ENCODE assay signal across 1 cellular context in genomic region chr11:73876424-73877300, GRCh38.
TF ChIP-seq lines count a peak whose summit lies in the region.

Gene COA4 (minus strand): TSS chr11:73876846. CDS start chr11:73873378, 3,468 bp downstream.
Gene PAAF1 (plus strand): TSS chr11:73876999. CDS start chr11:73877022, 23 bp downstream.

TF ChIP-seq in HepG2, 621 proteins besides CTCF, POLR2A, EP300 and RAD21 (continued from another document):
- no peak; the same call in 1 of the 2 replicates for TF ChIP-seq FOXO4 (CRISPR knock-in tag; conservative IDR thresholded peaks at IDR 0.05)
- no peak for TF ChIP-seq GTF2F1 (IDR thresholded peaks at IDR 0.05; ENCODE audit: low read length)
- TF ChIP-seq NR2C2 (CRISPR knock-in tag; IDR thresholded peaks at IDR 0.05; ENCODE audit: borderline replicate concordance): peak; percentile 65; the same call in 1 of the 2 replicates
- TF ChIP-seq KDM1A (CRISPR knock-in tag; IDR thresholded peaks at IDR 0.05): no peak
- TF ChIP-seq ZSCAN30 (CRISPR knock-in tag; IDR thresholded peaks at IDR 0.05): peak; percentile 3; the same call in 1 of the 2 replicates
- TF ChIP-seq DR1 (CRISPR knock-in tag; IDR thresholded peaks at IDR 0.05): peak; percentile 68; the same call in 1 of the 2 replicates
- peak; percentile 87 for TF ChIP-seq ZNF772 (CRISPR knock-in tag; IDR thresholded peaks at IDR 0.05)
- no peak; the same call in 1 of the 2 replicates for TF ChIP-seq ZBTB42 (CRISPR knock-in tag; IDR thresholded peaks at IDR 0.05)
- peak; percentile 94 for TF ChIP-seq YEATS2 (CRISPR knock-in tag; IDR thresholded peaks at IDR 0.05; ENCODE audit: borderline replicate concordance)
- peak; percentile 54; the same call in 1 of the 2 replicates for TF ChIP-seq ZNF839 (CRISPR knock-in tag; IDR thresholded peaks at IDR 0.05; ENCODE audit: borderline replicate concordance)
- TF ChIP-seq HDAC6 (IDR thresholded peaks at IDR 0.05; ENCODE audit: low read depth, low read length): no peak
- TF ChIP-seq LBX2 (CRISPR knock-in tag; IDR thresholded peaks at IDR 0.05; ENCODE audit: borderline replicate concordance): peak; percentile 75; the same call in 1 of the 2 replicates
- TF ChIP-seq ZNF282 (IDR thresholded peaks at IDR 0.05; ENCODE audit: partially characterized antibody): no peak
TF ChIP-seq in HepG2: peak in this region for 319.
